ENCODE assay signal across 12 cellular contexts in the genomic region with DNA sequence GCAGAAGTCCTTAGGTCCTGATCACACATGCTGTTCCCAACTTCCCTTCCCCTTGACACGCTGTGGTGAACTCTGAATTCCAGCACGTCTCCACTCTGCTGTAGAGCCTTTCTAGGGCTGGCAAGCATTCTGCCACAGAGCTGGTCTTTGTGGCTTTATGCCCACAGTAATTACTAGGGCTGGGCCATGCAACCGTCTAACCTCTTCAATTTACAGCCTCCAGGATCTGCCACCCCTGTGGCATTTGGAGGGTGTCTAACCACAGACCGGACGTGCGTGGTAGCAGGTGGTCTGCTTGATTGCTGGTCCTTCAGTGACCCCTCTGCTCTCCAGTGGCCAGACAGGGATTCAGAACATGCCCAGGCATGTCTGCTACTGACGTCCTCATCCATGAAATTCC. TPM values are rescaled to one million over a fixed set of nuclear protein-coding genes. Genes with fewer than 3 reads are reported as not detected.
A peak's percentile ranks its signal among the peaks of the same experiment; 100 is the strongest.
DNase-seq lines count a peak whose midpoint lies in the region; ATAC-seq and TF ChIP-seq lines count a peak whose summit lies in the region.
"Had no signal": no experiment of that assay in that cellular context is flagged by ENCODE, and none has a peak within 500 bp of the region (broad histone marks: within the 10 kb centered on the region; RNA-seq: fewer than 3 reads in every experiment).

No MANE protein-coding gene starts in this region.

- H3K27me3 ChIP-seq in neuronal stem cell (ENCODE audit: control insufficient read depth in 3 of 3, insufficient read depth in 3 of 3, low read depth in 1 of 3, low read length in 3 of 3) = no peaks in the 10 kb centered on the region

- H2BK15ac ChIP-seq in neuronal stem cell (ENCODE audit: low read length) = no peak overlapping the region

- no peak overlapping the region for H2AK5ac ChIP-seq in neuronal stem cell (ENCODE audit: low read depth, low read length)

- no peak overlapping the region for H4K91ac ChIP-seq in neuronal stem cell (ENCODE audit: low read depth, low read length, poor library complexity)

- H3K4me1 ChIP-seq in neuronal stem cell (ENCODE audit: control insufficient read depth in 2 of 2, insufficient read depth in 1 of 2, low read depth in 1 of 2, low read length in 2 of 2) = peaks cover 4 to 5% of the 10 kb centered on the region in 2 donors

- no peak overlapping the region for H2BK12ac ChIP-seq in neuronal stem cell (ENCODE audit: low read length)

- H2AFZ ChIP-seq in neuronal stem cell (ENCODE audit: low read length) = peak overlapping the region; percentile 42

- WGBS in neuronal stem cell (ENCODE audit: extremely low coverage in 2 of 2, insufficient read length in 2 of 2, insufficient replicate concordance in 1 of 2), 2 donors = no CpG with 5 or more reads among the region's 7 CpGs

- H3K4ac ChIP-seq in neuronal stem cell (ENCODE audit: low read length) = no peak overlapping the region

- peaks cover 0 to 3% of the 10 kb centered on the region in 2 donors for H3K9me3 ChIP-seq in neuronal stem cell (replicated peaks in 1 of 2; ENCODE audit: control insufficient read depth in 2 of 2, insufficient read depth in 1 of 2, low read depth in 1 of 2, low read length in 2 of 2)
- H3K9me3 ChIP-seq: thoracic aorta had no signal

- no peak overlapping the region for H3K4me2 ChIP-seq in neuronal stem cell (ENCODE audit: insufficient read depth, low read length, poor library complexity, severe bottlenecking)

- ATAC-seq in GM21447 (IDR thresholded peaks at IDR 0.05; ENCODE audit: unreplicated experiment) = no peak
- no peak for ATAC-seq in GM19324 (IDR thresholded peaks at IDR 0.05; ENCODE audit: low FRiP score, unreplicated experiment)
- ATAC-seq: activated naive CD8-positive, alpha-beta T cell treated with anti-CD3 and anti-CD28 coated beads, Interleukin-2, amount 50 U/mL, for 24 hours had no signal

- no peaks in the 10 kb centered on the region for H3K36me3 ChIP-seq in neuronal stem cell (replicated peaks in 1 of 2; ENCODE audit: control insufficient read depth in 2 of 2, insufficient read depth in 2 of 2, low read length in 2 of 2)
- H3K36me3 ChIP-seq: thoracic aorta had no signal

- no peak overlapping the region for H3K23ac ChIP-seq in neuronal stem cell (ENCODE audit: low read depth, low read length, poor library complexity)

- H3K18ac ChIP-seq in neuronal stem cell (ENCODE audit: low read length) = peak overlapping the region; percentile 84

- H2BK5ac ChIP-seq in neuronal stem cell (ENCODE audit: low read length) = peak overlapping the region; percentile 57

- no peak overlapping the region for H3K4me3 ChIP-seq in neuronal stem cell (ENCODE audit: low read length in 2 of 2)
- H3K4me3 ChIP-seq: thoracic aorta had no signal

- peak; percentile 48 for TF ChIP-seq RAD21 in Ishikawa (IDR thresholded peaks at IDR 0.05; ENCODE audit: low read depth)

- no peaks in the 10 kb centered on the region for H3K79me1 ChIP-seq in neuronal stem cell (ENCODE audit: low read depth, low read length)

- H2BK120ac ChIP-seq in neuronal stem cell (ENCODE audit: low read depth, low read length) = no peak overlapping the region

- no peak overlapping the region for H3K14ac ChIP-seq in neuronal stem cell (ENCODE audit: low read length)

- no peak overlapping the region for H3K9ac ChIP-seq in neuronal stem cell (ENCODE audit: low read depth, low read length, poor library complexity)

- H3K27ac ChIP-seq in neuronal stem cell (replicated peaks; ENCODE audit: low read length) (peak overlapping the region; percentile 4), substantia nigra (ENCODE audit: low read depth, low read length, poor library complexity, severe bottlenecking) (no peak overlapping the region)
- H3K27ac ChIP-seq: thoracic aorta had no signal

- H4K8ac ChIP-seq in neuronal stem cell (ENCODE audit: low read depth, low read length) = no peak overlapping the region

- peak; percentile 99 for TF ChIP-seq EP300 in Ishikawa (IDR thresholded peaks at IDR 0.05; ENCODE audit: borderline replicate concordance)

- peak; percentile 28 for DNase-seq in NCI-H2107 treated with DMSO at 0.1 percent for 48 hours (lab: John Stamatoyannopoulos, UW; ENCODE audit: unreplicated experiment)
- DNase-seq in NCI-H2107 (lab: John Stamatoyannopoulos, UW) = no peak
- DNase-seq in astrocyte of the hippocampus (ENCODE audit: low read depth, low spot score) = peak; percentile 82
- DNase-seq in neuronal stem cell (ENCODE audit: low spot score) = no peak
- no peak for DNase-seq in substantia nigra (lab: John Stamatoyannopoulos, UW)
- DNase-seq: activated CD4-positive, CD25-positive, alpha-beta regulatory T cell; activated naive CD8-positive, alpha-beta T cell treated with anti-CD3 and anti-CD28 coated beads, Interleukin-2, amount 50 U/mL, for 24 hours; NCI-H82 had no signal

TF ChIP-seq in Ishikawa, 13 proteins besides CTCF, POLR2A, EP300 and RAD21:
- TF ChIP-seq, protein P1, sequence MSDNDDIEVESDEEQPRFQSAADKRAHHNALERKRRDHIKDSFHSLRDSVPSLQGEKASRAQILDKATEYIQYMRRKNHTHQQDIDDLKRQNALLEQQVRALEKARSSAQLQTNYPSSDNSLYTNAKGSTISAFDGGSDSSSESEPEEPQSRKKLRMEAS (IDR thresholded peaks at IDR 0.05) = peak; percentile 90
- TF ChIP-seq FOXM1 (IDR thresholded peaks at IDR 0.05; ENCODE audit: borderline replicate concordance, low read depth) (peak; percentile 98), EGR1 (IDR thresholded peaks at IDR 0.05) (0 out of 2 replicates have a peak, but pooled peaks have one; percentile 36), TAF1 (IDR thresholded peaks at IDR 0.05; ENCODE audit: low read depth) (no peak), CREB1 (IDR thresholded peaks at IDR 0.05; ENCODE audit: low read depth) (peak; percentile 40; the same call in 1 of the 2 replicates), YY1 (IDR thresholded peaks at IDR 0.05; ENCODE audit: low read depth) (no peak; the same call in 1 of the 2 replicates), ZBTB7A (IDR thresholded peaks at IDR 0.05; ENCODE audit: low read depth) (peak; percentile 71; the same call in 1 of the 2 replicates), CEBPB (IDR thresholded peaks at IDR 0.05) (peak; percentile 80), NFIC (IDR thresholded peaks at IDR 0.05) (peak; percentile 99), TEAD4 (IDR thresholded peaks at IDR 0.05) (peak; percentile 98), TCF12 (IDR thresholded peaks at IDR 0.05; ENCODE audit: low read depth) (peak; percentile 100)
- TF ChIP-seq, protein P2, sequence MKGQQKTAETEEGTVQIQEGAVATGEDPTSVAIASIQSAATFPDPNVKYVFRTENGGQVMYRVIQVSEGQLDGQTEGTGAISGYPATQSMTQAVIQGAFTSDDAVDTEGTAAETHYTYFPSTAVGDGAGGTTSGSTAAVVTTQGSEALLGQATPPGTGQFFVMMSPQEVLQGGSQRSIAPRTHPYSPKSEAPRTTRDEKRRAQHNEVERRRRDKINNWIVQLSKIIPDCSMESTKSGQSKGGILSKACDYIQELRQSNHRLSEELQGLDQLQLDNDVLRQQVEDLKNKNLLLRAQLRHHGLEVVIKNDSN (IDR thresholded peaks at IDR 0.05) = no peak; the same call in 1 of the 2 replicates
- TF ChIP-seq, protein P3, sequence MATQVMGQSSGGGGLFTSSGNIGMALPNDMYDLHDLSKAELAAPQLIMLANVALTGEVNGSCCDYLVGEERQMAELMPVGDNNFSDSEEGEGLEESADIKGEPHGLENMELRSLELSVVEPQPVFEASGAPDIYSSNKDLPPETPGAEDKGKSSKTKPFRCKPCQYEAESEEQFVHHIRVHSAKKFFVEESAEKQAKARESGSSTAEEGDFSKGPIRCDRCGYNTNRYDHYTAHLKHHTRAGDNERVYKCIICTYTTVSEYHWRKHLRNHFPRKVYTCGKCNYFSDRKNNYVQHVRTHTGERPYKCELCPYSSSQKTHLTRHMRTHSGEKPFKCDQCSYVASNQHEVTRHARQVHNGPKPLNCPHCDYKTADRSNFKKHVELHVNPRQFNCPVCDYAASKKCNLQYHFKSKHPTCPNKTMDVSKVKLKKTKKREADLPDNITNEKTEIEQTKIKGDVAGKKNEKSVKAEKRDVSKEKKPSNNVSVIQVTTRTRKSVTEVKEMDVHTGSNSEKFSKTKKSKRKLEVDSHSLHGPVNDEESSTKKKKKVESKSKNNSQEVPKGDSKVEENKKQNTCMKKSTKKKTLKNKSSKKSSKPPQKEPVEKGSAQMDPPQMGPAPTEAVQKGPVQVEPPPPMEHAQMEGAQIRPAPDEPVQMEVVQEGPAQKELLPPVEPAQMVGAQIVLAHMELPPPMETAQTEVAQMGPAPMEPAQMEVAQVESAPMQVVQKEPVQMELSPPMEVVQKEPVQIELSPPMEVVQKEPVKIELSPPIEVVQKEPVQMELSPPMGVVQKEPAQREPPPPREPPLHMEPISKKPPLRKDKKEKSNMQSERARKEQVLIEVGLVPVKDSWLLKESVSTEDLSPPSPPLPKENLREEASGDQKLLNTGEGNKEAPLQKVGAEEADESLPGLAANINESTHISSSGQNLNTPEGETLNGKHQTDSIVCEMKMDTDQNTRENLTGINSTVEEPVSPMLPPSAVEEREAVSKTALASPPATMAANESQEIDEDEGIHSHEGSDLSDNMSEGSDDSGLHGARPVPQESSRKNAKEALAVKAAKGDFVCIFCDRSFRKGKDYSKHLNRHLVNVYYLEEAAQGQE (IDR thresholded peaks at IDR 0.05; ENCODE audit: low read depth) = no peak

RNA-seq across cellular contexts. Expression of a gene that starts 43.1 kb away (rescaled TPM):
- polyA plus RNA-seq in neuronal stem cell (2013, experiment 1 of 2) = 0.25 TPM
- 0.25 TPM for polyA plus RNA-seq in neuronal stem cell (2013, experiment 2 of 2)

Comparison
In these comparisons a context has a peak if more than half of its experiments do, and no peak if none do; other contexts are left out.
1. DNase-seq: peak in NCI-H2107 treated with DMSO at 0.1 percent for 48 hours (single experiment) and astrocyte of the hippocampus (single experiment); none in NCI-H2107 (single experiment), neuronal stem cell (single experiment) and substantia nigra (0 of 49).